In genomic region chr22:19808873-19809478, GRCh38 we compare ENCODE assay signal across 15 cellular contexts. TPM values are rescaled to one million over a fixed set of nuclear protein-coding genes. Genes with fewer than 3 reads are reported as not detected.
DNase-seq lines count a peak whose midpoint lies in the region; ATAC-seq and TF ChIP-seq lines count a peak whose summit lies in the region.
"Had no signal": no experiment of that assay in that cellular context is flagged by ENCODE, and none has a peak within 500 bp of the region (broad histone marks: within the 10 kb centered on the region; RNA-seq: fewer than 3 reads in every experiment).

No MANE protein-coding gene starts in this region.

- no peak overlapping the region for H2AFZ ChIP-seq in IMR-90 (replicated peaks; ENCODE audit: low read length, poor library complexity)

- H3K4me3 ChIP-seq in IMR-90 (ENCODE audit: insufficient read depth, low read depth, low read length), result no peak overlapping the region

- 91% methylated on average over 3 of the region's 11 CpGs; no CpG with 5 or more reads in 1 of the 2 experiments for WGBS in IMR-90 (ENCODE audit: extremely low coverage in 2 of 2, insufficient read length in 1 of 2), 2 experiments

- 0 out of 2 replicates have a peak, but pooled peaks cover 5% of the 10 kb centered on the region for H4K20me1 ChIP-seq in IMR-90 (ENCODE audit: insufficient read depth, low read length)

- H3K23ac ChIP-seq in IMR-90 (ENCODE audit: low read depth, low read length), result no peak overlapping the region

- TF ChIP-seq RAD21 in IMR-90 (IDR thresholded peaks at IDR 0.05; ENCODE audit: low read length), result no peak

- H3K27ac ChIP-seq in IMR-90 (ENCODE audit: insufficient read depth, low read length), result no peak overlapping the region

- peaks cover 14% of the 10 kb centered on the region for H3K4me1 ChIP-seq in IMR-90 (ENCODE audit: control insufficient read depth, insufficient read depth, low read length)
- H3K4me1 ChIP-seq: Caco-2 had no signal

- H3K4ac ChIP-seq in IMR-90 (ENCODE audit: low read depth, low read length), result no peak overlapping the region

- H3K27me3 ChIP-seq in IMR-90 (ENCODE audit: control insufficient read depth, insufficient read depth, low read length), result no peaks in the 10 kb centered on the region

- no peak overlapping the region for H4K5ac ChIP-seq in IMR-90 (ENCODE audit: low read depth, low read length)

- H3K27ac Mint-ChIP-seq in endothelial cell (ENCODE audit: unreplicated experiment), result no peak overlapping the region
- H3K27ac Mint-ChIP-seq: IgD-negative memory B cell had no signal

- H2BK5ac ChIP-seq in IMR-90 (ENCODE audit: low read depth, low read length, poor library complexity, severe bottlenecking), result no peak overlapping the region

- no peak overlapping the region for H2AK5ac ChIP-seq in IMR-90 (ENCODE audit: low read depth, low read length)

- peak overlapping the region; percentile 37 for H2AK9ac ChIP-seq in IMR-90 (replicated peaks; ENCODE audit: low read depth, low read length, poor library complexity)

- peaks cover 7% of the 10 kb centered on the region; the same call in 1 of the 2 replicates for H3K9me1 ChIP-seq in IMR-90 (ENCODE audit: insufficient read depth, low read length)

- H2BK120ac ChIP-seq in IMR-90 (ENCODE audit: low read depth, low read length), result no peak overlapping the region

- no peak overlapping the region for H2BK20ac ChIP-seq in IMR-90 (ENCODE audit: low read depth, low read length)

- H2BK15ac ChIP-seq in IMR-90 (ENCODE audit: low read depth, low read length), result no peak overlapping the region

- H3K4me3 Mint-ChIP-seq in endothelial cell (ENCODE audit: unreplicated experiment), result no peak overlapping the region
- H3K4me3 Mint-ChIP-seq: CD4-positive, CD25-positive, alpha-beta regulatory T cell; H9; IgD-negative memory B cell had no signal

- no peak overlapping the region for H4K8ac ChIP-seq in IMR-90 (ENCODE audit: low read depth in 2 of 2, low read length in 2 of 2)

- H3K27me3 Mint-ChIP-seq in endothelial cell (ENCODE audit: unreplicated experiment), result peaks cover 7% of the 10 kb centered on the region
- H3K27me3 Mint-ChIP-seq: CD4-positive, CD25-positive, alpha-beta regulatory T cell; IgD-negative memory B cell had no signal

- POLR2A ChIA-PET in IMR-90 (lab: Charles Lee; ENCODE audit: unreplicated experiment), result no interaction called here

- H3K9me3 ChIP-seq in IMR-90 (ENCODE audit: control insufficient read depth, insufficient read depth, low read length), result no peaks in the 10 kb centered on the region
- H3K9me3 ChIP-seq: Caco-2 had no signal

- H3K9ac ChIP-seq in IMR-90 (ENCODE audit: low read depth, low read length), result no peak overlapping the region

- no peak overlapping the region for H3K4me2 ChIP-seq in IMR-90 (ENCODE audit: low read depth, low read length)

- H3K4me1 Mint-ChIP-seq in endothelial cell (ENCODE audit: unreplicated experiment), result peaks cover 3% of the 10 kb centered on the region
- H3K4me1 Mint-ChIP-seq: IgD-negative memory B cell had no signal

- no peaks in the 10 kb centered on the region for H3K36me3 Mint-ChIP-seq in endothelial cell (ENCODE audit: low read depth, unreplicated experiment)
- H3K36me3 Mint-ChIP-seq: IgD-negative memory B cell had no signal

- in situ Hi-C loops in IMR-90 (cut with MboI; ENCODE audit: low sequenced_read_pairs), result no loop called here

- DNase-seq in IMR-90, result no peak
- peak; percentile 45 for DNase-seq in astrocyte of the hippocampus (ENCODE audit: low read depth, low spot score)
- DNase-seq in left ventricle myocardium superior, result peak; percentile 74
- peak; percentile 26 for DNase-seq in sciatic nerve (ENCODE audit: low spot score)
- no peak for DNase-seq in HuH-7 (ENCODE audit: low spot score)
- no peak for DNase-seq in endothelial cell (ENCODE audit: low spot score)
- DNase-seq: CD4-positive, CD25-positive, alpha-beta regulatory T cell; DMS53; H9; NCI-H187 treated with DMSO at 0.1 percent for 48 hours; NCI-H345; NCI-H69 had no signal

- ATAC-seq in IMR-90 (ENCODE audit: low read depth), result no peak
- peak; percentile 84 for ATAC-seq in left ventricle myocardium superior
- no peak for ATAC-seq in sciatic nerve
- no peak for ATAC-seq in GM19328 (IDR thresholded peaks at IDR 0.05; ENCODE audit: unreplicated experiment)

- TF ChIP-seq POLR2A in IMR-90 (IDR thresholded peaks at IDR 0.05; ENCODE audit: low read depth, low read length), result no peak

- H3K14ac ChIP-seq in IMR-90 (replicated peaks; ENCODE audit: low read depth, low read length), result no peak overlapping the region

- intact Hi-C loops in IMR-90 (cut with micrococcal nuclease) (no loop called here), left ventricle myocardium superior (cut with micrococcal nuclease) (no loop called here), sciatic nerve (cut with DNase I) (no loop called here)

- H3K18ac ChIP-seq in IMR-90 (ENCODE audit: low read depth, low read length), result no peak overlapping the region

- no TSS peak for BruUV-seq in IMR-90 (replicated peaks; lab: Mats Ljungman, UMichigan)

- H3K79me1 ChIP-seq in IMR-90 (ENCODE audit: low read depth in 1 of 2, low read length in 2 of 2), result no peaks in the 10 kb centered on the region

- H3K36me3 ChIP-seq in IMR-90 (ENCODE audit: control insufficient read depth, insufficient read depth, low read length), result no peaks in the 10 kb centered on the region

- H3K9me3 Mint-ChIP-seq in endothelial cell (ENCODE audit: unreplicated experiment), result no peaks in the 10 kb centered on the region
- H3K9me3 Mint-ChIP-seq: CD4-positive, CD25-positive, alpha-beta regulatory T cell; H9; IgD-negative memory B cell had no signal

- CTCF ChIA-PET in IMR-90 (lab: Yijun Ruan, JAX), result no interaction called here

- dilution Hi-C loops in IMR-90 (cut with HindIII; ENCODE audit: low sequenced_read_pairs, unreplicated experiment), result no loop called here

- H4K91ac ChIP-seq in IMR-90 (ENCODE audit: insufficient read depth, low read depth, low read length), result no peak overlapping the region

- no peak overlapping the region for H3K56ac ChIP-seq in IMR-90 (ENCODE audit: extremely low read depth, insufficient read depth, low read length)

- TF ChIP-seq CTCF in IMR-90 (conservative IDR thresholded peaks at IDR 0.05; ENCODE audit: low read depth, low read length) (no peak), endothelial cell (IDR thresholded peaks at IDR 0.05; ENCODE audit: unreplicated experiment) (no peak)

TF ChIP-seq in IMR-90, 13 proteins besides CTCF, POLR2A, EP300 and RAD21:
- no peak for TF ChIP-seq CHD1 (IDR thresholded peaks at IDR 0.05; ENCODE audit: low read depth, low read length)
- TF ChIP-seq, protein P1, sequence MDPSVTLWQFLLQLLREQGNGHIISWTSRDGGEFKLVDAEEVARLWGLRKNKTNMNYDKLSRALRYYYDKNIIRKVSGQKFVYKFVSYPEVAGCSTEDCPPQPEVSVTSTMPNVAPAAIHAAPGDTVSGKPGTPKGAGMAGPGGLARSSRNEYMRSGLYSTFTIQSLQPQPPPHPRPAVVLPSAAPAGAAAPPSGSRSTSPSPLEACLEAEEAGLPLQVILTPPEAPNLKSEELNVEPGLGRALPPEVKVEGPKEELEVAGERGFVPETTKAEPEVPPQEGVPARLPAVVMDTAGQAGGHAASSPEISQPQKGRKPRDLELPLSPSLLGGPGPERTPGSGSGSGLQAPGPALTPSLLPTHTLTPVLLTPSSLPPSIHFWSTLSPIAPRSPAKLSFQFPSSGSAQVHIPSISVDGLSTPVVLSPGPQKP (IDR thresholded peaks at IDR 0.05; ENCODE audit: borderline replicate concordance, low read depth, low read length), result no peak
- no peak for TF ChIP-seq SMC3 (IDR thresholded peaks at IDR 0.05; ENCODE audit: low read depth, low read length)
- no peak for TF ChIP-seq MXI1 (IDR thresholded peaks at IDR 0.05; ENCODE audit: borderline replicate concordance, low read depth, low read length)
- TF ChIP-seq CEBPB (IDR thresholded peaks at IDR 0.05; ENCODE audit: low read depth, low read length), result no peak

RNA-seq across cellular contexts. Expression of gene GNB1L, which starts 45.7 kb away (rescaled TPM):
- 1.7 and 2.5 TPM in 2 replicates for total RNA-seq in IMR-90 (2012; rRNA removed)
- polyA plus RNA-seq in IMR-90 (2012; rRNA removed), result 4.4 and 5.5 TPM in 2 replicates
- 5.3 and 8.3 TPM in 2 replicates for polyA plus RNA-seq in IMR-90 (2012; cell fraction: cytosol; rRNA removed)
- 3.5 and 12.3 TPM in 2 replicates for polyA plus RNA-seq in IMR-90 (2012; cell fraction: nucleus; rRNA removed; ENCODE audit: low replicate concordance)
- 3.4 TPM for total RNA-seq in left ventricle myocardium superior
- 6.2 TPM for total RNA-seq in sciatic nerve
- total RNA-seq in endothelial cell (ENCODE audit: unreplicated experiment), result 3.7 TPM

RNA-seq across cellular contexts. Expression of gene RTL10, which starts 45.7 kb away (rescaled TPM):
- total RNA-seq in IMR-90 (2012; rRNA removed) (8.6 TPM in 2 replicates), left ventricle myocardium superior (8.0 TPM), sciatic nerve (22.9 TPM), endothelial cell (ENCODE audit: unreplicated experiment) (20.3 TPM)
- 12.1 and 14.0 TPM in 2 replicates for polyA plus RNA-seq in IMR-90 (2012; rRNA removed)
- 8.4 and 9.2 TPM in 2 replicates for polyA plus RNA-seq in IMR-90 (2012; cell fraction: cytosol; rRNA removed)
- polyA plus RNA-seq in IMR-90 (2012; cell fraction: nucleus; rRNA removed; ENCODE audit: low replicate concordance), result 24.4 and 41.2 TPM in 2 replicates

RNA-seq across cellular contexts. Expression of gene TBX1, which starts 48.4 kb away (rescaled TPM):
- total RNA-seq in IMR-90 (2012; rRNA removed) (not detected in 2 replicates), left ventricle myocardium superior (3.6 TPM), sciatic nerve (4.2 TPM), endothelial cell (ENCODE audit: unreplicated experiment) (0.56 TPM)
- polyA plus RNA-seq in IMR-90 (2012; rRNA removed), result 0.03 and 0.13 TPM in 2 replicates
- polyA plus RNA-seq in IMR-90 (2012; cell fraction: cytosol; rRNA removed), result 0.03 TPM in 1 of 2 replicates, not detected in the other
- polyA plus RNA-seq in IMR-90 (2012; cell fraction: nucleus; rRNA removed; ENCODE audit: low replicate concordance), result 0.08 and 0.36 TPM in 2 replicates
- total RNA-seq: CD4-positive, CD25-positive, alpha-beta regulatory T cell had no signal
- polyA plus RNA-seq: CD4-positive, CD25-positive, alpha-beta regulatory T cell; IgD-negative memory B cell had no signal

Comparison
In these comparisons a context has a peak if more than half of its experiments do, and no peak if none do; other contexts are left out.
1. DNase-seq: peak in astrocyte of the hippocampus (single experiment), left ventricle myocardium superior (single experiment) and sciatic nerve (single experiment); none in IMR-90 (single experiment), HuH-7 (single experiment) and endothelial cell (single experiment).